Comparison of ENCODE assay signal across 1 cellular context in the genomic region with DNA sequence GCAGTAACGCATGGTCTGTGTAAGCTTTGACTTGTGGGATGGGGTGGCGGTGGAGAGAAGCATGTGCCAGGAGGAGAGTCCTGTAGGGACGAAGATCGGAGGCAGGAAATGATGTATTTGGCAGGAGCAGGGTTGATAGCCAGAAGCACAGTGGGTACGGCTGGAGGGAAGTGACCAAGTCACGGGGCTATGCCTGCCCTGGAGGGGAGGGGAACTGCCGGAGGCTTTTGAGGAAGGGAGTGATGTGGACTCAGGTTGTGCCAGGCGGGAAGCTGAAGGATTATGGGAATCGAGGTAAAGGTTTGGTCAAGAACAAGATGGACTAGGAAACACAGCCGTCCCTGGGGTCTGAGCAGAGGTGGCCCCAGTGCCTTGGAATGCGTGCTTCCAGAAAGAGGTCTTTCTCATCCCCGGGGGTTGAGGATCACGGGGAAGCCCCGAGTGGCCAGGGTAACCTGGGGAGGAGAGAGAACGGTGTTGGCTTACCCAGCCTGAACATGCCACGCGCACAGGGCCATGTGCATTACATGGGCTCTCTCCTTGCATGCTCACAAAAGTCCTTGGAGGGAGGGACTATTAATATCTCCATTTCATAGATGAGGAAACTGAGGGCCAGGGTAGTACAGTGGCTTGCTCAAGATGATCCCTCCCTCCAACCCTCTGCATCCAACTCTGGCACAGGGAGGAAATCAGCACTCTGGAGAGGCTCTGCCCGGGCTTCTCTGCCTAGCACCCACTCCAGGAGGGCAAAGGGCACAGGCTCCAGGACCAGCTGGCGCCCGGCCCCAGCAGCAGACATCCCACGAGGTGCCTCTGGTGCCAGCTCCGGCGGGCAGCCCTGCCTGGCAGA.
TF ChIP-seq lines count a peak whose summit lies in the region.

No MANE protein-coding gene starts in this region.

TF ChIP-seq in liver, 16 proteins besides CTCF, POLR2A, EP300 and RAD21 (continued from another document):
- peak; percentile 32 for TF ChIP-seq HNF4G (IDR thresholded peaks at IDR 0.05)
- TF ChIP-seq ATF3 (IDR thresholded peaks at IDR 0.05): no peak
- TF ChIP-seq, protein P1, sequence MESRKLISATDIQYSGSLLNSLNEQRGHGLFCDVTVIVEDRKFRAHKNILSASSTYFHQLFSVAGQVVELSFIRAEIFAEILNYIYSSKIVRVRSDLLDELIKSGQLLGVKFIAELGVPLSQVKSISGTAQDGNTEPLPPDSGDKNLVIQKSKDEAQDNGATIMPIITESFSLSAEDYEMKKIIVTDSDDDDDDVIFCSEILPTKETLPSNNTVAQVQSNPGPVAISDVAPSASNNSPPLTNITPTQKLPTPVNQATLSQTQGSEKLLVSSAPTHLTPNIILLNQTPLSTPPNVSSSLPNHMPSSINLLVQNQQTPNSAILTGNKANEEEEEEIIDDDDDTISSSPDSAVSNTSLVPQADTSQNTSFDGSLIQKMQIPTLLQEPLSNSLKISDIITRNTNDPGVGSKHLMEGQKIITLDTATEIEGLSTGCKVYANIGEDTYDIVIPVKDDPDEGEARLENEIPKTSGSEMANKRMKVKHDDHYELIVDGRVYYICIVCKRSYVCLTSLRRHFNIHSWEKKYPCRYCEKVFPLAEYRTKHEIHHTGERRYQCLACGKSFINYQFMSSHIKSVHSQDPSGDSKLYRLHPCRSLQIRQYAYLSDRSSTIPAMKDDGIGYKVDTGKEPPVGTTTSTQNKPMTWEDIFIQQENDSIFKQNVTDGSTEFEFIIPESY (IDR thresholded peaks at IDR 0.05): no peak
- no peak for TF ChIP-seq EGR1 (IDR thresholded peaks at IDR 0.05; ENCODE audit: low read depth in 2 of 2)
- no peak for TF ChIP-seq FOXA1 (IDR thresholded peaks at IDR 0.05)
- TF ChIP-seq SP1 (IDR thresholded peaks at IDR 0.05): peak; percentile 13
- TF ChIP-seq, protein P2, sequence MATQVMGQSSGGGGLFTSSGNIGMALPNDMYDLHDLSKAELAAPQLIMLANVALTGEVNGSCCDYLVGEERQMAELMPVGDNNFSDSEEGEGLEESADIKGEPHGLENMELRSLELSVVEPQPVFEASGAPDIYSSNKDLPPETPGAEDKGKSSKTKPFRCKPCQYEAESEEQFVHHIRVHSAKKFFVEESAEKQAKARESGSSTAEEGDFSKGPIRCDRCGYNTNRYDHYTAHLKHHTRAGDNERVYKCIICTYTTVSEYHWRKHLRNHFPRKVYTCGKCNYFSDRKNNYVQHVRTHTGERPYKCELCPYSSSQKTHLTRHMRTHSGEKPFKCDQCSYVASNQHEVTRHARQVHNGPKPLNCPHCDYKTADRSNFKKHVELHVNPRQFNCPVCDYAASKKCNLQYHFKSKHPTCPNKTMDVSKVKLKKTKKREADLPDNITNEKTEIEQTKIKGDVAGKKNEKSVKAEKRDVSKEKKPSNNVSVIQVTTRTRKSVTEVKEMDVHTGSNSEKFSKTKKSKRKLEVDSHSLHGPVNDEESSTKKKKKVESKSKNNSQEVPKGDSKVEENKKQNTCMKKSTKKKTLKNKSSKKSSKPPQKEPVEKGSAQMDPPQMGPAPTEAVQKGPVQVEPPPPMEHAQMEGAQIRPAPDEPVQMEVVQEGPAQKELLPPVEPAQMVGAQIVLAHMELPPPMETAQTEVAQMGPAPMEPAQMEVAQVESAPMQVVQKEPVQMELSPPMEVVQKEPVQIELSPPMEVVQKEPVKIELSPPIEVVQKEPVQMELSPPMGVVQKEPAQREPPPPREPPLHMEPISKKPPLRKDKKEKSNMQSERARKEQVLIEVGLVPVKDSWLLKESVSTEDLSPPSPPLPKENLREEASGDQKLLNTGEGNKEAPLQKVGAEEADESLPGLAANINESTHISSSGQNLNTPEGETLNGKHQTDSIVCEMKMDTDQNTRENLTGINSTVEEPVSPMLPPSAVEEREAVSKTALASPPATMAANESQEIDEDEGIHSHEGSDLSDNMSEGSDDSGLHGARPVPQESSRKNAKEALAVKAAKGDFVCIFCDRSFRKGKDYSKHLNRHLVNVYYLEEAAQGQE (IDR thresholded peaks at IDR 0.05): peak; percentile 97
TF ChIP-seq in liver: peak in this region for 5.
